1 cellular context compared by ENCODE assay signal in the genomic region with DNA sequence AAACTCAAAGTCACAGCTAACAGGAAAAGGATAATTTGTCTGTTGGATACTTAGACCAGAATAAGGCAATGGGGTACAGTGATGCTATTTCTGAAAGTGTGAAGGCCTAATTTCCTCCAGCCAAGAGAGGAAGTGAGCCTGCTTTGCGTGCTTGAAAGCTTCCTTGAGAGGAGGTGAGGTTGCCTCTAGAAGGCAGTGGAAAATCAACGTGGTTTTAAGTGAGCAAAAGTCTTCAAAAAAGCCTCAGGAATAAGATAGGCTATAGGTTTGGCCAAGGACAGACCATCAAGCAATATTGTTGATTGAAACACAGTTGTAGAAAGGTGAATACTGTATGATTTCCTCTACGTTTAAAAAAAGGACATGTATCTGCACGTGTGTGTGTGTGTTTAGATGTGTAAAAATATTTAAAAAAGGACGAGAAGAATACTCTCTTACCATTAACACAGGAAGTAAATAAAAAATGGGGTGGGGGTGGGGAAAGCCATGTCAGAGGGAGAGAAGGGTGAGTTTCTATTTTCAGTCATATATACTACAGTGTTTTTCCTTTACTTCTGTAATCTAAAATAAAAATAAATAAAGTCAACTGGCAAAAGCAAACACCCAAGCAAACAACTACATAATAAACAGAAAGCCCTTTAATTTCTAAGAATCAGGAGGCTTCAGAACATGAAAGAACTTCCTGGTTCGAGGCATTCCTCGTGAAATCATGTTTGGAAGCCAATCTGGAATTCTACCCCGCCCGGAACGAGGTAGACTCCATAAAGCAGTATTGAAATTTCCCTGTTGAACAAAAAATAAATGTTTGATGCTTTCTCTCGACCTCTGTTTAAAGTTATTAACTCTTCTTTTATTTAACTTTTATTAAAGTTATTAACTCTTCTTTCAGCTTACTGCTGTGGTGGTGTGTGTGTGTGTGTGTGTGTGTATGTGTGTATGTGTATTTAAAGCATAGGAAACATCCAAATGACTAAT.
TF ChIP-seq lines count a peak whose summit lies in the region.

No MANE protein-coding gene starts in this region.

TF ChIP-seq in HepG2, 621 proteins besides CTCF, POLR2A, EP300 and RAD21 (continued from another document and continues in another):
- TF ChIP-seq PRDM4 (CRISPR knock-in tag; IDR thresholded peaks at IDR 0.05; ENCODE audit: borderline replicate concordance), result no peak
- TF ChIP-seq EEA1 (CRISPR knock-in tag; IDR thresholded peaks at IDR 0.05; ENCODE audit: borderline replicate concordance), result no peak
- TF ChIP-seq NFIC (IDR thresholded peaks at IDR 0.05; ENCODE audit: low read length), result no peak; the same call in 1 of the 2 replicates
- TF ChIP-seq, protein P1, sequence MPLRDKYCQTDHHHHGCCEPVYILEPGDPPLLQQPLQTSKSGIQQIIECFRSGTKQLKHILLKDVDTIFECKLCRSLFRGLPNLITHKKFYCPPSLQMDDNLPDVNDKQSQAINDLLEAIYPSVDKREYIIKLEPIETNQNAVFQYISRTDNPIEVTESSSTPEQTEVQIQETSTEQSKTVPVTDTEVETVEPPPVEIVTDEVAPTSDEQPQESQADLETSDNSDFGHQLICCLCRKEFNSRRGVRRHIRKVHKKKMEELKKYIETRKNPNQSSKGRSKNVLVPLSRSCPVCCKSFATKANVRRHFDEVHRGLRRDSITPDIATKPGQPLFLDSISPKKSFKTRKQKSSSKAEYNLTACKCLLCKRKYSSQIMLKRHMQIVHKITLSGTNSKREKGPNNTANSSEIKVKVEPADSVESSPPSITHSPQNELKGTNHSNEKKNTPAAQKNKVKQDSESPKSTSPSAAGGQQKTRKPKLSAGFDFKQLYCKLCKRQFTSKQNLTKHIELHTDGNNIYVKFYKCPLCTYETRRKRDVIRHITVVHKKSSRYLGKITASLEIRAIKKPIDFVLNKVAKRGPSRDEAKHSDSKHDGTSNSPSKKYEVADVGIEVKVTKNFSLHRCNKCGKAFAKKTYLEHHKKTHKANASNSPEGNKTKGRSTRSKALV (CRISPR knock-in tag; IDR thresholded peaks at IDR 0.05), result no peak
- no peak for TF ChIP-seq ZNF879 (CRISPR knock-in tag; IDR thresholded peaks at IDR 0.05)
- TF ChIP-seq ZNF260 (CRISPR knock-in tag; IDR thresholded peaks at IDR 0.05; ENCODE audit: borderline replicate concordance, low read depth), result no peak
- TF ChIP-seq HOXD1 (CRISPR knock-in tag; IDR thresholded peaks at IDR 0.05), result no peak
- TF ChIP-seq ZNF326 (CRISPR knock-in tag; IDR thresholded peaks at IDR 0.05; ENCODE audit: borderline replicate concordance), result no peak
- TF ChIP-seq ZNF546 (CRISPR knock-in tag; conservative IDR thresholded peaks at IDR 0.05), result no peak
- TF ChIP-seq KLF11 (CRISPR knock-in tag; IDR thresholded peaks at IDR 0.05), result no peak
- TF ChIP-seq WIZ (CRISPR knock-in tag; IDR thresholded peaks at IDR 0.05), result no peak
- no peak for TF ChIP-seq ZZZ3 (CRISPR knock-in tag; IDR thresholded peaks at IDR 0.05; ENCODE audit: borderline replicate concordance)
- no peak for TF ChIP-seq CENPX (CRISPR knock-in tag; IDR thresholded peaks at IDR 0.05)
- TF ChIP-seq ZNF207 (IDR thresholded peaks at IDR 0.05; ENCODE audit: borderline replicate concordance), result no peak
- peak; percentile 44 for TF ChIP-seq BCL6 (CRISPR knock-in tag; IDR thresholded peaks at IDR 0.05)
- TF ChIP-seq ZBTB43 (CRISPR knock-in tag; conservative IDR thresholded peaks at IDR 0.05), result no peak
- TF ChIP-seq TP53 (CRISPR knock-in tag; conservative IDR thresholded peaks at IDR 0.05), result no peak
- TF ChIP-seq NR2F6 (IDR thresholded peaks at IDR 0.05), result no peak
- TF ChIP-seq NR2F6 (CRISPR knock-in tag; IDR thresholded peaks at IDR 0.05), result no peak
- TF ChIP-seq HNRNPK (IDR thresholded peaks at IDR 0.05; ENCODE audit: low read depth, low read length, poor library complexity, severe bottlenecking), result peak; percentile 54
- TF ChIP-seq ELF1 (CRISPR knock-in tag; IDR thresholded peaks at IDR 0.05), result no peak
- TF ChIP-seq IRX3 (CRISPR knock-in tag; IDR thresholded peaks at IDR 0.05; ENCODE audit: borderline replicate concordance, low read depth), result no peak
- TF ChIP-seq, protein P2, sequence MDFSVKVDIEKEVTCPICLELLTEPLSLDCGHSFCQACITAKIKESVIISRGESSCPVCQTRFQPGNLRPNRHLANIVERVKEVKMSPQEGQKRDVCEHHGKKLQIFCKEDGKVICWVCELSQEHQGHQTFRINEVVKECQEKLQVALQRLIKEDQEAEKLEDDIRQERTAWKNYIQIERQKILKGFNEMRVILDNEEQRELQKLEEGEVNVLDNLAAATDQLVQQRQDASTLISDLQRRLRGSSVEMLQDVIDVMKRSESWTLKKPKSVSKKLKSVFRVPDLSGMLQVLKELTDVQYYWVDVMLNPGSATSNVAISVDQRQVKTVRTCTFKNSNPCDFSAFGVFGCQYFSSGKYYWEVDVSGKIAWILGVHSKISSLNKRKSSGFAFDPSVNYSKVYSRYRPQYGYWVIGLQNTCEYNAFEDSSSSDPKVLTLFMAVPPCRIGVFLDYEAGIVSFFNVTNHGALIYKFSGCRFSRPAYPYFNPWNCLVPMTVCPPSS (IDR thresholded peaks at IDR 0.05), result no peak
- no peak for TF ChIP-seq PBX2 (CRISPR knock-in tag; IDR thresholded peaks at IDR 0.05)
- no peak for TF ChIP-seq CCDC6 (CRISPR knock-in tag; IDR thresholded peaks at IDR 0.05)
- no peak for TF ChIP-seq ZNF101 (CRISPR knock-in tag; IDR thresholded peaks at IDR 0.05; ENCODE audit: borderline replicate concordance, low read depth)
- TF ChIP-seq CREB3 (CRISPR knock-in tag; IDR thresholded peaks at IDR 0.05), result no peak
- no peak for TF ChIP-seq ZNF10 (CRISPR knock-in tag; IDR thresholded peaks at IDR 0.05; ENCODE audit: borderline replicate concordance, low read depth)
- TF ChIP-seq ZC3H13 (CRISPR knock-in tag; IDR thresholded peaks at IDR 0.05), result no peak
- TF ChIP-seq ZIK1 (CRISPR knock-in tag; IDR thresholded peaks at IDR 0.05; ENCODE audit: borderline replicate concordance, low read depth), result no peak
- TF ChIP-seq ZNF33A (CRISPR knock-in tag; IDR thresholded peaks at IDR 0.05; ENCODE audit: borderline replicate concordance), result no peak
- TF ChIP-seq KLF16 (CRISPR knock-in tag; IDR thresholded peaks at IDR 0.05), result no peak
- no peak for TF ChIP-seq ZSCAN25 (CRISPR knock-in tag; IDR thresholded peaks at IDR 0.05)
- no peak for TF ChIP-seq ZBTB37 (CRISPR knock-in tag; IDR thresholded peaks at IDR 0.05)
- no peak for TF ChIP-seq BORCS8-MEF2B (CRISPR knock-in tag; IDR thresholded peaks at IDR 0.05)
- TF ChIP-seq, protein P3, sequence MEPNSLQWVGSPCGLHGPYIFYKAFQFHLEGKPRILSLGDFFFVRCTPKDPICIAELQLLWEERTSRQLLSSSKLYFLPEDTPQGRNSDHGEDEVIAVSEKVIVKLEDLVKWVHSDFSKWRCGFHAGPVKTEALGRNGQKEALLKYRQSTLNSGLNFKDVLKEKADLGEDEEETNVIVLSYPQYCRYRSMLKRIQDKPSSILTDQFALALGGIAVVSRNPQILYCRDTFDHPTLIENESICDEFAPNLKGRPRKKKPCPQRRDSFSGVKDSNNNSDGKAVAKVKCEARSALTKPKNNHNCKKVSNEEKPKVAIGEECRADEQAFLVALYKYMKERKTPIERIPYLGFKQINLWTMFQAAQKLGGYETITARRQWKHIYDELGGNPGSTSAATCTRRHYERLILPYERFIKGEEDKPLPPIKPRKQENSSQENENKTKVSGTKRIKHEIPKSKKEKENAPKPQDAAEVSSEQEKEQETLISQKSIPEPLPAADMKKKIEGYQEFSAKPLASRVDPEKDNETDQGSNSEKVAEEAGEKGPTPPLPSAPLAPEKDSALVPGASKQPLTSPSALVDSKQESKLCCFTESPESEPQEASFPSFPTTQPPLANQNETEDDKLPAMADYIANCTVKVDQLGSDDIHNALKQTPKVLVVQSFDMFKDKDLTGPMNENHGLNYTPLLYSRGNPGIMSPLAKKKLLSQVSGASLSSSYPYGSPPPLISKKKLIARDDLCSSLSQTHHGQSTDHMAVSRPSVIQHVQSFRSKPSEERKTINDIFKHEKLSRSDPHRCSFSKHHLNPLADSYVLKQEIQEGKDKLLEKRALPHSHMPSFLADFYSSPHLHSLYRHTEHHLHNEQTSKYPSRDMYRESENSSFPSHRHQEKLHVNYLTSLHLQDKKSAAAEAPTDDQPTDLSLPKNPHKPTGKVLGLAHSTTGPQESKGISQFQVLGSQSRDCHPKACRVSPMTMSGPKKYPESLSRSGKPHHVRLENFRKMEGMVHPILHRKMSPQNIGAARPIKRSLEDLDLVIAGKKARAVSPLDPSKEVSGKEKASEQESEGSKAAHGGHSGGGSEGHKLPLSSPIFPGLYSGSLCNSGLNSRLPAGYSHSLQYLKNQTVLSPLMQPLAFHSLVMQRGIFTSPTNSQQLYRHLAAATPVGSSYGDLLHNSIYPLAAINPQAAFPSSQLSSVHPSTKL (CRISPR knock-in tag; IDR thresholded peaks at IDR 0.05), result no peak
- no peak for TF ChIP-seq TBP (CRISPR knock-in tag; IDR thresholded peaks at IDR 0.05)
- TF ChIP-seq CC2D1A (CRISPR knock-in tag; IDR thresholded peaks at IDR 0.05), result 0 out of 2 replicates have a peak, but pooled peaks have one; percentile 62
- TF ChIP-seq DMTF1 (CRISPR knock-in tag; IDR thresholded peaks at IDR 0.05), result no peak
- TF ChIP-seq HNRNPUL1 (IDR thresholded peaks at IDR 0.05; ENCODE audit: low read depth, low read length), result no peak
- TF ChIP-seq ZSCAN9 (CRISPR knock-in tag; IDR thresholded peaks at IDR 0.05; ENCODE audit: borderline replicate concordance), result no peak
- 0 out of 2 replicates have a peak, but pooled peaks have one; percentile 40 for TF ChIP-seq ZFP82 (CRISPR knock-in tag; IDR thresholded peaks at IDR 0.05; ENCODE audit: borderline replicate concordance)
- TF ChIP-seq RARG (CRISPR knock-in tag; IDR thresholded peaks at IDR 0.05; ENCODE audit: low read depth), result no peak
- TF ChIP-seq REPIN1 (CRISPR knock-in tag; IDR thresholded peaks at IDR 0.05; ENCODE audit: borderline replicate concordance, low read depth), result no peak
- TF ChIP-seq U2AF2 (IDR thresholded peaks at IDR 0.05; ENCODE audit: low read depth, low read length), result no peak
- no peak for TF ChIP-seq SP4 (CRISPR knock-in tag; IDR thresholded peaks at IDR 0.05)
